ENCODE assay signal across 23 cellular contexts in the genomic region with DNA sequence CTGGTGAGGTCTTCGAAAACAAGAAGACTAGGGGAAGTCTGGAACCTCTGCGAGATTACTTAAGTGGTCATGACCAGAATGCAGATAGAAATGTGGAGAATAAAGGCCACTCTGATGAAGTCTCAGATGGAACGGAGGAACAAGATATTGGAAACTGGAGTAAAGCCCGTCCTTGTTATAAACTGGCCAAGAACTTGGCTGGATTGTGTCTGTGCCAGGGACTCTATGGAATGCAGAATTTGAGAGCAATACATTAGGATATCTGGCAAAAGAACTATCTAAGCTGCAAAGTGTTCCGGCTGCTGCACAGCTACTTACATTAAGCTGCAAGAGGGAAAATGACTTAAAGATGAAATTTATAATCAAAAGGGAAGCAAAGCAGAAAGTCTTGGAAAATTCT.
"Had no signal": no experiment of that assay in that cellular context is flagged by ENCODE, and none has a peak within 500 bp of the region (broad histone marks: within the 10 kb centered on the region; RNA-seq: fewer than 3 reads in every experiment).

No MANE protein-coding gene starts in this region.

- H3K4me1 Mint-ChIP-seq: activated naive CD8-positive, alpha-beta T cell treated with anti-CD3 and anti-CD28 coated beads, Interleukin-2, amount 10 ng/mL, durations not matched to agents 7 days and 5 days; central memory CD8-positive, alpha-beta T cell had no signal

- H3K4me1 ChIP-seq: right lobe of liver, transverse colon had no signal

- H3K9me3 Mint-ChIP-seq: activated naive CD8-positive, alpha-beta T cell treated with anti-CD3 and anti-CD28 coated beads, Interleukin-2, amount 10 ng/mL, durations not matched to agents 7 days and 5 days; central memory CD8-positive, alpha-beta T cell had no signal

- H3K27me3 Mint-ChIP-seq: central memory CD8-positive, alpha-beta T cell had no signal

- H3K27ac Mint-ChIP-seq: activated naive CD4-positive, alpha-beta T cell treated with anti-CD3 and anti-CD28 coated beads, Interleukin-2, amount 10 ng/mL, durations not matched to agents 7 days and 5 days; activated naive CD8-positive, alpha-beta T cell treated with anti-CD3 and anti-CD28 coated beads, Interleukin-2, amount 10 ng/mL, durations not matched to agents 7 days and 5 days; mesothelial cell of epicardium had no signal

- DNase-seq: activated CD4-positive, alpha-beta T cell treated with anti-CD3 and anti-CD28 coated beads for 48 hours; activated CD4-positive, alpha-beta T cell treated with anti-CD3 and anti-CD28 coated beads, Interleukin-2, amount 50 U/mL, for 48 hours; activated CD8-positive, alpha-beta memory T cell treated with anti-CD3 and anti-CD28 coated beads, Interleukin-2, amount 50 U/mL, for 4 hours; activated gamma-delta T cell; activated naive CD4-positive, alpha-beta T cell treated with anti-CD3 and anti-CD28 coated beads, Interleukin-2, amount 10 ng/mL, durations not matched to agents 7 days and 5 days; activated naive CD8-positive, alpha-beta T cell treated with anti-CD3 and anti-CD28 coated beads, Interleukin-2, amount 10 ng/mL, durations not matched to agents 7 days and 5 days; activated T-cell treated with anti-CD3 and anti-CD28 coated beads, Interleukin-2, amount 50 U/mL, for 1 hour; amniotic stem cell; dorsolateral prefrontal cortex; effector memory CD4-positive, alpha-beta T cell; left cardiac atrium; left ventricle myocardium superior; mammary epithelial cell; naive B cell; nucleus accumbens; right lobe of liver; stimulated activated CD4-positive, alpha-beta T cell treated with anti-CD3 and anti-CD28 coated beads, Interleukin-2, amount 100 ng/mL, for 48 hours; stimulated activated naive CD4-positive, alpha-beta T cell treated with Interleukin-2 at 50 U/mL for 16 hours; T1000; transverse colon; WERI-Rb-1 had no signal

- H3K36me3 ChIP-seq: right lobe of liver, transverse colon, WERI-Rb-1 had no signal

- H3K36me3 Mint-ChIP-seq: activated naive CD4-positive, alpha-beta T cell treated with anti-CD3 and anti-CD28 coated beads, Interleukin-2, amount 10 ng/mL, durations not matched to agents 7 days and 5 days; activated naive CD8-positive, alpha-beta T cell treated with anti-CD3 and anti-CD28 coated beads, Interleukin-2, amount 10 ng/mL, durations not matched to agents 7 days and 5 days; mesothelial cell of epicardium; naive B cell had no signal

- H3K27ac ChIP-seq: dorsolateral prefrontal cortex, right lobe of liver, transverse colon, WERI-Rb-1 had no signal

- H3K4me3 ChIP-seq: dorsolateral prefrontal cortex, right lobe of liver, transverse colon had no signal

- H3K9me3 ChIP-seq: right lobe of liver, transverse colon had no signal

- H3K4me3 Mint-ChIP-seq: activated naive CD4-positive, alpha-beta T cell treated with anti-CD3 and anti-CD28 coated beads, Interleukin-2, amount 10 ng/mL, durations not matched to agents 7 days and 5 days; activated naive CD8-positive, alpha-beta T cell treated with anti-CD3 and anti-CD28 coated beads, Interleukin-2, amount 10 ng/mL, durations not matched to agents 7 days and 5 days; central memory CD8-positive, alpha-beta T cell; mesothelial cell of epicardium; naive B cell had no signal

- H3K27me3 ChIP-seq: dorsolateral prefrontal cortex, right lobe of liver, transverse colon had no signal
